In genomic region chr2:228735697-228736096, GRCh38 we compare ENCODE assay signal across 21 cellular contexts.
"Had no signal": no experiment of that assay in that cellular context is flagged by ENCODE, and none has a peak within 500 bp of the region (broad histone marks: within the 10 kb centered on the region; RNA-seq: fewer than 3 reads in every experiment).

No MANE protein-coding gene starts in this region.

- H3K4me3 ChIP-seq: SJCRH30 had no signal

- DNase-seq: KBM-7; MV-4-11; NCI-H1048; NCI-H1105; NCI-H1417 treated with DMSO at 0.1 percent for 48 hours; NCI-H146; NCI-H1694 treated with DMSO at 0.1 percent for 48 hours; NCI-H1930; NCI-H2081; NCI-H2107; NCI-H2227 treated with DMSO at 0.1 percent for 48 hours; NCI-H446; NCI-H510A; NCI-H524 treated with DMSO at 0.1 percent for 48 hours; NCI-H69; NCI-H774; NK-92 treated with Interleukin-12 subunit alpha and Interleukin-12 subunit beta, amount 100 ng/mL, for 24 hours; PC-3; SHP77; SJCRH30 had no signal

- H3K36me3 ChIP-seq: SJCRH30 had no signal

- H3K27ac ChIP-seq: RWPE1, SJCRH30 had no signal

- H3K9me3 ChIP-seq: SJCRH30 had no signal
